8 cellular contexts compared by ENCODE assay signal in the genomic region with DNA sequence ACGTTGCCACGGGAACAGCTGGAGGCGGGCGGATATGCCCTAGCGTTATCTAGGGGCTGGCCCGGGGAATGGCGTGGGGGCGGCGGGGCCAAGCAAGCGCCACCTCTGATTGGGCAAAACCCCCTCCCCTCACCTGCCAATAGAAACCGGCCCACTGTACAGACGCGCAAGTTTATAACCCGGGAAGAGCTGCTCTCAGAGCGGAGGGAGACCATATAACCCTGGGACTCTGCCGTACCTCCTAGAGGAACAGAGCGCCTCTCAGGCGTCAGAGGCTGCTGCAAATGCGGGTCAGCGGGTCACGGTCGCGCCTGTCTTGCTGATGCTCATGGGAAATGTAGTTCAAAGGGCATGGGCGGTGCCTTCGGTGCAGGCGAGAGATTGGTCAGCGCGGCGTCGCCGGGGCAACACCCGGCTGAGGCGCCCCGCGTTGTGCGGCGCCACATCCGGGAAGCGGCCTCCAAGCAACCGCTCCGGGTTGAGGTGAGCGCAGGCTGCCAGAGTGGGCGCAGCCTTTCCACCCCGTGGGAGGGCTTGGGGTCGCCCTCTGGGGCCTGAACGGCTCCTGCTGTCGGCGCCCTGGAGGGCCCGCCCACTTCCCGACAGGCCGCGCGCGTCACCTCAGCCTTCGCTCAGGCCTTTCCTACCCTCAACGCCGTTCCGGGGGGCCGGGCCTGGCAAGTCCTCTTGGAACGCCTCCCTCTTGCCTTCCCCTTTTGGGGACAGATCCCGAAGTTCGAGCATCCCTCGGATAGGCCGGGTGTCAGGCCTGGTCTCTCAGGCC. TPM values are rescaled to one million over a fixed set of nuclear protein-coding genes. Genes with fewer than 3 reads are reported as not detected.
A peak's percentile ranks its signal among the peaks of the same experiment; 100 is the strongest.
DNase-seq lines count a peak whose midpoint lies in the region; ATAC-seq, FAIRE-seq and TF ChIP-seq lines count a peak whose summit lies in the region.

A gene (plus strand): TSS at position 639 of the 784 bp plus-strand sequence. CDS start 867 bp downstream, outside the sequence.

- FAIRE-seq in H54 (lab: Jason Lieb, UNC): no peak

- peak; percentile 86 to 88 for ATAC-seq in naive thymus-derived CD8-positive, alpha-beta T cell
- ATAC-seq in stimulated activated naive B cell treated with anti-CD40 and anti-IgM and Interleukin-4, amounts not matched to agents 10 μg/mL and 1 μg/mL and 100 μg/mL, for 72 hours (replicated peaks): peak; percentile 88 to 91

- H3K27ac Mint-ChIP-seq in naive thymus-derived CD8-positive, alpha-beta T cell: peak within 1 kb of the TSS; percentile 94 to 100 (median 99)
- peak within 1 kb of the TSS; percentile 99 for H3K27ac Mint-ChIP-seq in stimulated activated naive B cell treated with anti-CD40 and anti-IgM and Interleukin-4, amounts not matched to agents 10 μg/mL and 1 μg/mL and 100 μg/mL, for 72 hours

- TF ChIP-seq POLR2A in H54 (IDR thresholded peaks at IDR 0.05; ENCODE audit: low read depth, low read length): peak; percentile 56

- H3K36me3 Mint-ChIP-seq in naive thymus-derived CD8-positive, alpha-beta T cell: peaks cover 0 to 18% (median 0%) of the 10 kb centered on the region in 3 donors
- peaks cover 25 to 38% of the 10 kb centered on the region in 2 donors for H3K36me3 Mint-ChIP-seq in stimulated activated naive B cell treated with anti-CD40 and anti-IgM and Interleukin-4, amounts not matched to agents 10 μg/mL and 1 μg/mL and 100 μg/mL, for 72 hours

- CTCF ChIA-PET in RWPE1 (lab: Yijun Ruan, JAX): interaction anchor here (0.7 to 1.1 kb wide), 2 partner anchors 15 to 67 kb away, joined by 3 to 6 read pairs; a partner anchor contains a TSS

- no peak for TF ChIP-seq CTCF in RWPE1 (conservative IDR thresholded peaks at IDR 0.05; ENCODE audit: low read depth)

- H3K4me3 Mint-ChIP-seq in naive thymus-derived CD8-positive, alpha-beta T cell: peak within 1 kb of the TSS; percentile 88 to 99 (median 96)
- H3K4me3 Mint-ChIP-seq in stimulated activated naive B cell treated with anti-CD40 and anti-IgM and Interleukin-4, amounts not matched to agents 10 μg/mL and 1 μg/mL and 100 μg/mL, for 72 hours: peak within 1 kb of the TSS; percentile 93 to 98

- DNase-seq in ELF-1 (ENCODE audit: low read depth, low spot score): peak; percentile 98
- DNase-seq in H54 (ENCODE audit: insufficient read length, low spot score): peak; percentile 99
- peak; percentile 96 for DNase-seq in LoVo (ENCODE audit: low spot score)
- peak; percentile 92 for DNase-seq in RWPE1 (ENCODE audit: low spot score)
- peak; percentile 91 for DNase-seq in activated T-helper 9 cell treated with anti-CD3 and anti-CD28 coated beads, Interleukin-2, amount 50 U/mL, for 16 hours (ENCODE audit: low read depth)
- DNase-seq in fibroblast of peridontal ligament (ENCODE audit: extremely low read depth): peak; percentile 96
- peak; percentile 90 to 99 (median 97) for DNase-seq in naive thymus-derived CD8-positive, alpha-beta T cell
- DNase-seq in stimulated activated naive B cell treated with anti-CD40 and anti-IgM and Interleukin-4, amounts not matched to agents 10 μg/mL and 1 μg/mL and 100 μg/mL, for 72 hours: peak; percentile 95

- no peaks in the 10 kb centered on the region for H3K9me3 Mint-ChIP-seq in naive thymus-derived CD8-positive, alpha-beta T cell
- no peaks in the 10 kb centered on the region for H3K9me3 Mint-ChIP-seq in stimulated activated naive B cell treated with anti-CD40 and anti-IgM and Interleukin-4, amounts not matched to agents 10 μg/mL and 1 μg/mL and 100 μg/mL, for 72 hours

- H3K27me3 Mint-ChIP-seq in naive thymus-derived CD8-positive, alpha-beta T cell: no peaks in the 10 kb centered on the region
- H3K27me3 Mint-ChIP-seq in stimulated activated naive B cell treated with anti-CD40 and anti-IgM and Interleukin-4, amounts not matched to agents 10 μg/mL and 1 μg/mL and 100 μg/mL, for 72 hours: no peaks in the 10 kb centered on the region

- peak within 1 kb of the TSS; percentile 93 for H3K27ac ChIP-seq in RWPE1

- POLR2A ChIA-PET in RWPE1 (lab: Yijun Ruan, JAX; ENCODE audit: low non-redundant PET): interaction anchor here (0.9 kb wide), 1 partner anchor 43 kb away, joined by 6 read pairs; no protein-coding TSS in a partner anchor
- POLR2A ChIA-PET in naive thymus-derived CD8-positive, alpha-beta T cell (lab: Charles Lee): interaction anchor here (0.5 to 2.4 kb wide), 14 partner anchors 9 to 661 kb away, joined by 3 to 6 read pairs (median 4); a partner anchor contains a TSS

- peaks cover 7 to 22% (median 13%) of the 10 kb centered on the region in 4 donors for H3K4me1 Mint-ChIP-seq in naive thymus-derived CD8-positive, alpha-beta T cell
- H3K4me1 Mint-ChIP-seq in stimulated activated naive B cell treated with anti-CD40 and anti-IgM and Interleukin-4, amounts not matched to agents 10 μg/mL and 1 μg/mL and 100 μg/mL, for 72 hours: peaks cover 25 to 48% of the 10 kb centered on the region in 2 donors

RNA-seq across cellular contexts. Expression of the gene that starts here (rescaled TPM):
- 10 to 100 TPM; 18.7 to 20.4 TPM for total RNA-seq in naive thymus-derived CD8-positive, alpha-beta T cell
- polyA plus RNA-seq in naive thymus-derived CD8-positive, alpha-beta T cell: 1 to 10 TPM; 1.6 to 2.7 (median 2.4) TPM

Comparison
In these comparisons a context has a peak if more than half of its experiments do, and no peak if none do; other contexts are left out.
1. Peak in every context shown above with its lines: DNase-seq, ATAC-seq and H3K27ac ChIP-seq.